Comparison of ENCODE assay signal across 1 cellular context in the genomic region with DNA sequence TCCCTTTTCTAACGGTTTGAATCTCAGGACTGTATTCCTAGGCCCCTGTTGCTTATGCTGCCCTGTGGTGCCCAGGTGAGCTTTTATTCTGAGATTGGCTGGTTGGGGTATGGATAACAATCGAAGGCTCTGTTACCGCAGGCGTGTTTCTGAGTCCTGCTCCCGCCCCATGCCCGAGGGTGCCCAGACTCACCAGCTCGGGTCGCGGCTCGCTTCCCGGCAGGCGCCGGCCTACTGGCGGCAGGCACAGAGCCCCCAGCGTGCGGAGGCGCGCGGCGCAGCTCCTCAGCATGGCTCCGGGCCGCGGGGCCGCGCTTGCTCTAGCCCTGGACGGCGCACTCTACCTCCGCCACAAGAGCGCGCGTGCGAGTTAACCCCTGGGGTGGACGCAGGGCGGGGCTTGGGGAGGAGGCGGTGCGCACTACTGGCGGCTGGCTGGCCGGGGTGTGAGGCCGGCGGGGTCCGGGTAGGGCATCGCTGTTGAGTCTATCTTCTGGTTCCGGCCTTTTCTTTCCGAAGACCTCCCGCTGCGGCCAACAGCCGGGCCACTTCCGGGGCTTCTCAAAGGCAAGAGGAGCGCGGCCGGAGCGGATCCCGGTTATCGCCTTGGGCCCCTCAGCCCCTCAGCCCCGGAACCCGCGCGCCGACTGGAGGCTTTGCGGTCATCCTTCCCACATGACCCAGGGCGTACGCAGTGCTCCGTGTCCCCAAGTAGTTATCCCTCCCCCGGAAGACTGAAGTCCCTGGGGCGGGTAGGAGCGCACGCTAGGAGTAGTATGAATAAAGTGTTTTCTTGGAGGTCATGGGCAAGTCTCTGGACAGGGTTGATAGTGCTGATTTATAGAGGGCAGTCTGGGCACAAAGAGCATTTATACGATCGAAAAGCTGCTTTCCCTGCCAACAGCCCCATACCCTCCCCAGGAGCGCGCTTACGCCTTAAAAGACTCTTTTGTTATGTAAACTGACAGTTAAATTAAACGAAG.
TF ChIP-seq lines count a peak whose summit lies in the region.

Gene THEM4, minus strand, starts transcription at position 345 of the 983 bp plus-strand sequence. Its CDS starts 53 bp downstream, at position 292.

TF ChIP-seq in A549, 52 proteins besides CTCF, POLR2A, EP300 and RAD21 (continued from another document):
- TF ChIP-seq, protein P1, sequence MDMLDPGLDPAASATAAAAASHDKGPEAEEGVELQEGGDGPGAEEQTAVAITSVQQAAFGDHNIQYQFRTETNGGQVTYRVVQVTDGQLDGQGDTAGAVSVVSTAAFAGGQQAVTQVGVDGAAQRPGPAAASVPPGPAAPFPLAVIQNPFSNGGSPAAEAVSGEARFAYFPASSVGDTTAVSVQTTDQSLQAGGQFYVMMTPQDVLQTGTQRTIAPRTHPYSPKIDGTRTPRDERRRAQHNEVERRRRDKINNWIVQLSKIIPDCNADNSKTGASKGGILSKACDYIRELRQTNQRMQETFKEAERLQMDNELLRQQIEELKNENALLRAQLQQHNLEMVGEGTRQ (IDR thresholded peaks at IDR 0.05) = 0 out of 2 replicates have a peak, but pooled peaks have one; percentile 28
- TF ChIP-seq KDM5A (IDR thresholded peaks at IDR 0.05) (no peak), BCL3 (IDR thresholded peaks at IDR 0.05) (peak; percentile 75; the same call in 1 of the 3 replicates), SMC3 (IDR thresholded peaks at IDR 0.05) (peak; percentile 31; the same call in 2 of the 3 replicates)
- TF ChIP-seq, protein P2, sequence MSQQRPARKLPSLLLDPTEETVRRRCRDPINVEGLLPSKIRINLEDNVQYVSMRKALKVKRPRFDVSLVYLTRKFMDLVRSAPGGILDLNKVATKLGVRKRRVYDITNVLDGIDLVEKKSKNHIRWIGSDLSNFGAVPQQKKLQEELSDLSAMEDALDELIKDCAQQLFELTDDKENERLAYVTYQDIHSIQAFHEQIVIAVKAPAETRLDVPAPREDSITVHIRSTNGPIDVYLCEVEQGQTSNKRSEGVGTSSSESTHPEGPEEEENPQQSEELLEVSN (IDR thresholded peaks at IDR 0.05; ENCODE audit: borderline replicate concordance, low read depth) = peak; percentile 77
